1 cellular context compared by ENCODE assay signal in genomic region chr9:6870650-6871477, GRCh38.
TF ChIP-seq lines count a peak whose summit lies in the region.

No MANE protein-coding gene starts in this region.

TF ChIP-seq in WTC11, 78 proteins besides CTCF, POLR2A, EP300 and RAD21 (continued from another document):
- no peak for TF ChIP-seq STAT6 (CRISPR knock-in tag; conservative IDR thresholded peaks at IDR 0.05; ENCODE audit: low read depth)
- TF ChIP-seq ESRRA (CRISPR knock-in tag; IDR thresholded peaks at IDR 0.05; ENCODE audit: borderline replicate concordance), result no peak
- TF ChIP-seq ARID4B (CRISPR knock-in tag; IDR thresholded peaks at IDR 0.05; ENCODE audit: borderline replicate concordance), result no peak
- no peak for TF ChIP-seq ZNF416 (CRISPR knock-in tag; IDR thresholded peaks at IDR 0.05)
- TF ChIP-seq CBFB (CRISPR knock-in tag; IDR thresholded peaks at IDR 0.05; ENCODE audit: low read depth), result no peak
